Comparison of ENCODE assay signal across 15 cellular contexts in genomic region chr17:624341-624860, GRCh38.
"Had no signal": no experiment of that assay in that cellular context is flagged by ENCODE, and none has a peak within 500 bp of the region (broad histone marks: within the 10 kb centered on the region; RNA-seq: fewer than 3 reads in every experiment).

No MANE protein-coding gene starts in this region.

- H3K27ac ChIP-seq: prostate gland, suprapubic skin had no signal

- H3K27me3 Mint-ChIP-seq: activated CD8-positive, alpha-beta memory T cell treated with anti-CD3 and anti-CD28 coated beads, Interleukin-2, amount 10 ng/mL, durations not matched to agents 7 days and 5 days; activated naive CD4-positive, alpha-beta T cell treated with anti-CD3 and anti-CD28 coated beads, Interleukin-2, amount 50 U/mL, for 24 hours; activated T-cell treated with anti-CD3 and anti-CD28 coated beads, Interleukin-2, amount 50 U/mL, for 24 hours; central memory CD8-positive, alpha-beta T cell; memory B cell; type B pancreatic cell had no signal

- H3K9me3 ChIP-seq: prostate gland, suprapubic skin had no signal

- H3K4me3 ChIP-seq: prostate gland, suprapubic skin had no signal

- ATAC-seq: activated CD8-positive, alpha-beta memory T cell treated with anti-CD3 and anti-CD28 coated beads, Interleukin-2, amount 10 ng/mL, durations not matched to agents 7 days and 5 days; natural killer cell had no signal

- H3K4me3 Mint-ChIP-seq: activated CD8-positive, alpha-beta memory T cell treated with anti-CD3 and anti-CD28 coated beads, Interleukin-2, amount 10 ng/mL, durations not matched to agents 7 days and 5 days; activated naive CD4-positive, alpha-beta T cell treated with anti-CD3 and anti-CD28 coated beads, Interleukin-2, amount 50 U/mL, for 24 hours; activated T-cell treated with anti-CD3 and anti-CD28 coated beads, Interleukin-2, amount 50 U/mL, for 24 hours; central memory CD8-positive, alpha-beta T cell; natural killer cell; type B pancreatic cell had no signal

- H3K4me1 ChIP-seq: prostate gland, suprapubic skin had no signal

- H3K9me3 Mint-ChIP-seq: activated naive CD4-positive, alpha-beta T cell treated with anti-CD3 and anti-CD28 coated beads, Interleukin-2, amount 50 U/mL, for 24 hours; activated T-cell treated with anti-CD3 and anti-CD28 coated beads, Interleukin-2, amount 50 U/mL, for 24 hours; central memory CD8-positive, alpha-beta T cell; memory B cell; natural killer cell; type B pancreatic cell had no signal

- H3K27ac Mint-ChIP-seq: activated CD8-positive, alpha-beta memory T cell treated with anti-CD3 and anti-CD28 coated beads, Interleukin-2, amount 10 ng/mL, durations not matched to agents 7 days and 5 days; activated naive CD4-positive, alpha-beta T cell treated with anti-CD3 and anti-CD28 coated beads, Interleukin-2, amount 50 U/mL, for 24 hours; activated T-cell treated with anti-CD3 and anti-CD28 coated beads, Interleukin-2, amount 50 U/mL, for 24 hours; memory B cell; natural killer cell; type B pancreatic cell had no signal

- DNase-seq: activated CD4-positive, alpha-beta T cell treated with anti-CD3 and anti-CD28 coated beads, Interleukin-2, amount 50 U/mL, for 48 hours; activated CD4-positive, CD25-positive, alpha-beta regulatory T cell treated with anti-CD3 and anti-CD28 coated beads, Interleukin-2, amount 50 U/mL, for 72 hours; activated CD8-positive, alpha-beta memory T cell treated with anti-CD3 and anti-CD28 coated beads, Interleukin-2, amount 10 ng/mL, durations not matched to agents 7 days and 5 days; activated effector memory CD4-positive, alpha-beta T cell treated with Interleukin-2 at 50 U/mL for 16 hours; activated T-cell treated with anti-CD3 and anti-CD28 coated beads, Interleukin-2, amount 50 U/mL, for 24 hours; natural killer cell; stimulated activated CD4-positive, alpha-beta T cell treated with anti-CD3 and anti-CD28 coated beads, Interleukin-12 subunit alpha, Interleukin-12 subunit beta, amount 100 ng/mL, for 4 hours; stimulated activated naive CD4-positive, alpha-beta T cell treated with Interleukin-2 at 50 U/mL for 16 hours; SW 1271 had no signal

- H3K36me3 Mint-ChIP-seq: natural killer cell had no signal

- H3K36me3 ChIP-seq: prostate gland had no signal

- H3K4me1 Mint-ChIP-seq: activated naive CD4-positive, alpha-beta T cell treated with anti-CD3 and anti-CD28 coated beads, Interleukin-2, amount 50 U/mL, for 24 hours; central memory CD8-positive, alpha-beta T cell had no signal

- H3K27me3 ChIP-seq: suprapubic skin had no signal
